23 cellular contexts compared by ENCODE assay signal in genomic region chr13:111953546-111954178, GRCh38.
A peak's percentile ranks its signal among the peaks of the same experiment; 100 is the strongest.
DNase-seq lines count a peak whose midpoint lies in the region; ATAC-seq and TF ChIP-seq lines count a peak whose summit lies in the region.
"Had no signal": no experiment of that assay in that cellular context is flagged by ENCODE, and none has a peak within 500 bp of the region (broad histone marks: within the 10 kb centered on the region; RNA-seq: fewer than 3 reads in every experiment).

No MANE protein-coding gene starts in this region.

- H3K27me3 ChIP-seq in right atrium auricular region (no peaks in the 10 kb centered on the region), spleen (replicated peaks in 1 of 7) (peaks cover 0 to 16% (median 0%) of the 10 kb centered on the region in 7 donors)

- DNase-seq in right atrium auricular region (ENCODE audit: low spot score) (peak; percentile 28), left ventricle myocardium superior (no peak), islet precursor cell (peak; percentile 32), spleen (peak; percentile 59), germinal center (ENCODE audit: low spot score) (no peak), HK-2 (ENCODE audit: unreplicated experiment) (no peak)
- no peak for DNase-seq in effector CD8-positive, alpha-beta T cell (lab: John Stamatoyannopoulos, UW)
- DNase-seq: AML-193; Caco-2; EL; GDM1; MM.1S; NCI-H2029; NCI-H446; NCI-H82; NK-92 treated with Interleukin-12 subunit alpha and Interleukin-12 subunit beta, amount 100 ng/mL, for 24 hours; Right ventricle myocardium superior; RPMI8226 had no signal

- WGBS in spleen, 5 donors: 79 to 86% (median 83%) methylated on average over 14 to 16 of the region's 16 CpGs

- H3K4me3 ChIP-seq in right atrium auricular region: no peak overlapping the region
- H3K4me3 ChIP-seq in spleen: no peak overlapping the region
- H3K4me3 ChIP-seq: A549 had no signal

- no peak for ATAC-seq in left ventricle myocardium superior
- ATAC-seq: A549; CD8-positive, alpha-beta T cell had no signal

- intact Hi-C loops in left ventricle myocardium superior (cut with micrococcal nuclease): no loop called here
- intact Hi-C loops in spleen (cut with DNase I; ENCODE audit: low total_unique reads): no loop called here

- H3K4me1 ChIP-seq in right atrium auricular region (no peaks in the 10 kb centered on the region), spleen (no peaks in the 10 kb centered on the region)
- H3K4me1 ChIP-seq: A549, Caco-2 had no signal

- peaks cover 0 to 14% of the 10 kb centered on the region in 2 donors for H3K9me3 ChIP-seq in right atrium auricular region
- peaks cover 0 to 42% (median 17%) of the 10 kb centered on the region in 8 donors for H3K9me3 ChIP-seq in spleen
- H3K9me3 ChIP-seq: A549 had no signal

- H3K36me3 ChIP-seq in right atrium auricular region (no peaks in the 10 kb centered on the region), spleen (no peaks in the 10 kb centered on the region)

- no peak for TF ChIP-seq POLR2A in spleen (IDR thresholded peaks at IDR 0.05)

- TF ChIP-seq CTCF in right atrium auricular region (IDR thresholded peaks at IDR 0.05) (no peak), spleen (IDR thresholded peaks at IDR 0.05 in 8 of 11, conservative IDR thresholded peaks at IDR 0.05 in 3 of 11) (no peak)

- no peak overlapping the region for H3K27ac ChIP-seq in right atrium auricular region
- H3K27ac ChIP-seq in spleen: no peak overlapping the region
- H3K27ac ChIP-seq: A549, C4-2B, HL-60, KMS-11 had no signal

Comparison
In these comparisons a context has a peak if more than half of its experiments do, and no peak if none do; other contexts are left out.
1. DNase-seq: peak in right atrium auricular region (single experiment), islet precursor cell (single experiment) and spleen (single experiment); none in left ventricle myocardium superior (single experiment), effector CD8-positive, alpha-beta T cell (single experiment), germinal center (single experiment) and HK-2 (single experiment).